Comparison of ENCODE assay signal across 9 cellular contexts in genomic region chr1:223531742-223532341, GRCh38.
DNase-seq lines count a peak whose midpoint lies in the region; ATAC-seq and TF ChIP-seq lines count a peak whose summit lies in the region.
"Had no signal": no experiment of that assay in that cellular context is flagged by ENCODE, and none has a peak within 500 bp of the region (broad histone marks: within the 10 kb centered on the region; RNA-seq: fewer than 3 reads in every experiment).

No MANE protein-coding gene starts in this region.

- no peak overlapping the region for H3K27ac ChIP-seq in neuronal stem cell (replicated peaks; ENCODE audit: low read length)
- H3K27ac ChIP-seq: thoracic aorta had no signal

- peaks cover 0 to 3% (median 0%) of the 10 kb centered on the region in 3 experiments for H3K27me3 ChIP-seq in neuronal stem cell (ENCODE audit: control insufficient read depth in 3 of 3, insufficient read depth in 3 of 3, low read depth in 1 of 3, low read length in 3 of 3)

- CTCF ChIA-PET in activated CD8-positive, alpha-beta T cell treated with anti-CD3 and anti-CD28 coated beads for 36 hours (lab: Charles Lee): interaction anchor here (0.7 to 1.9 kb wide), 8 partner anchors 12 to 398 kb away, joined by 3 to 9 read pairs (median 4); no protein-coding TSS in a partner anchor

- H3K4me3 Mint-ChIP-seq in activated CD8-positive, alpha-beta T cell treated with anti-CD3 and anti-CD28 coated beads for 36 hours: no peak overlapping the region

- TF ChIP-seq CTCF in activated CD8-positive, alpha-beta T cell treated with anti-CD3 and anti-CD28 coated beads for 36 hours (IDR thresholded peaks at IDR 0.05): peak; percentile 4

- H2BK120ac ChIP-seq in neuronal stem cell (ENCODE audit: low read depth, low read length): no peak overlapping the region

- no peak overlapping the region for H3K23ac ChIP-seq in neuronal stem cell (ENCODE audit: low read depth, low read length, poor library complexity)

- no peak overlapping the region for H2BK15ac ChIP-seq in neuronal stem cell (ENCODE audit: low read length)

- H3K36me3 Mint-ChIP-seq in activated CD8-positive, alpha-beta T cell treated with anti-CD3 and anti-CD28 coated beads for 36 hours (ENCODE audit: low read depth): no peaks in the 10 kb centered on the region

- no peak overlapping the region for H3K27ac Mint-ChIP-seq in activated CD8-positive, alpha-beta T cell treated with anti-CD3 and anti-CD28 coated beads for 36 hours

- H3K36me3 ChIP-seq in neuronal stem cell (replicated peaks in 1 of 2; ENCODE audit: control insufficient read depth in 2 of 2, insufficient read depth in 2 of 2, low read length in 2 of 2): no peaks in the 10 kb centered on the region
- H3K36me3 ChIP-seq: thoracic aorta had no signal

- H3K18ac ChIP-seq in neuronal stem cell (ENCODE audit: low read length): no peak overlapping the region

- peak; percentile 45 for DNase-seq in EL
- peak; percentile 68 for DNase-seq in NCI-H460 (ENCODE audit: extremely low read depth, low read depth)
- DNase-seq in activated CD8-positive, alpha-beta T cell treated with anti-CD3 and anti-CD28 coated beads for 36 hours: peak; percentile 79
- peak; percentile 6 for DNase-seq in fibroblast of gingiva (ENCODE audit: low read depth)
- peak; percentile 44 for DNase-seq in neuronal stem cell (ENCODE audit: low spot score)
- no peak for DNase-seq in DMS79 treated with DMSO at 0.1 percent for 48 hours (lab: John Stamatoyannopoulos, UW)

- no CpG with 5 or more reads among the region's 11 CpGs for WGBS in neuronal stem cell (ENCODE audit: extremely low coverage in 2 of 2, insufficient read length in 2 of 2, insufficient replicate concordance in 1 of 2), 2 donors

- no peak overlapping the region for H3K4me3 ChIP-seq in neuronal stem cell (ENCODE audit: low read length in 2 of 2)
- H3K4me3 ChIP-seq: thoracic aorta had no signal

- ATAC-seq in HG02571 (IDR thresholded peaks at IDR 0.05; ENCODE audit: unreplicated experiment): peak; percentile 53
- ATAC-seq in activated CD8-positive, alpha-beta T cell treated with anti-CD3 and anti-CD28 coated beads for 36 hours: peak; percentile 51
- no peak for ATAC-seq in GM19023 (IDR thresholded peaks at IDR 0.05; ENCODE audit: unreplicated experiment)

- no peak overlapping the region for H3K4me2 ChIP-seq in neuronal stem cell (ENCODE audit: insufficient read depth, low read length, poor library complexity, severe bottlenecking)

- no peaks in the 10 kb centered on the region for H3K9me3 ChIP-seq in neuronal stem cell (replicated peaks in 1 of 2; ENCODE audit: control insufficient read depth in 2 of 2, insufficient read depth in 1 of 2, low read depth in 1 of 2, low read length in 2 of 2)
- H3K9me3 ChIP-seq: thoracic aorta had no signal

- no peak overlapping the region for H2BK5ac ChIP-seq in neuronal stem cell (ENCODE audit: low read length)

- H3K27me3 Mint-ChIP-seq in activated CD8-positive, alpha-beta T cell treated with anti-CD3 and anti-CD28 coated beads for 36 hours: peaks cover 3% of the 10 kb centered on the region

- peaks cover 4% of the 10 kb centered on the region for H3K9me3 Mint-ChIP-seq in activated CD8-positive, alpha-beta T cell treated with anti-CD3 and anti-CD28 coated beads for 36 hours

- H3K4ac ChIP-seq in neuronal stem cell (ENCODE audit: low read length): no peak overlapping the region

- no peak overlapping the region for H2AFZ ChIP-seq in neuronal stem cell (ENCODE audit: low read length)

- H3K4me1 Mint-ChIP-seq in activated CD8-positive, alpha-beta T cell treated with anti-CD3 and anti-CD28 coated beads for 36 hours (ENCODE audit: low read depth): no peaks in the 10 kb centered on the region

- H2BK12ac ChIP-seq in neuronal stem cell (ENCODE audit: low read length): no peak overlapping the region

- H4K91ac ChIP-seq in neuronal stem cell (ENCODE audit: low read depth, low read length, poor library complexity): no peak overlapping the region

- POLR2A ChIA-PET in activated CD8-positive, alpha-beta T cell treated with anti-CD3 and anti-CD28 coated beads for 36 hours (lab: Charles Lee): no interaction called here

- intact Hi-C loops in activated CD8-positive, alpha-beta T cell treated with anti-CD3 and anti-CD28 coated beads for 36 hours (cut with micrococcal nuclease): loop anchor here (5.0 kb wide), 1 partner anchor 150 kb away; no protein-coding TSS in a partner anchor

- H3K79me1 ChIP-seq in neuronal stem cell (ENCODE audit: low read depth, low read length): no peaks in the 10 kb centered on the region

- no peaks in the 10 kb centered on the region for H3K4me1 ChIP-seq in neuronal stem cell (ENCODE audit: control insufficient read depth in 2 of 2, insufficient read depth in 1 of 2, low read depth in 1 of 2, low read length in 2 of 2)

- H2AK5ac ChIP-seq in neuronal stem cell (ENCODE audit: low read depth, low read length): no peak overlapping the region

- no peak overlapping the region for H3K9ac ChIP-seq in neuronal stem cell (ENCODE audit: low read depth, low read length, poor library complexity)

- H4K8ac ChIP-seq in neuronal stem cell (ENCODE audit: low read depth, low read length): no peak overlapping the region

- H3K14ac ChIP-seq in neuronal stem cell (ENCODE audit: low read length): no peak overlapping the region
